In the genomic region with DNA sequence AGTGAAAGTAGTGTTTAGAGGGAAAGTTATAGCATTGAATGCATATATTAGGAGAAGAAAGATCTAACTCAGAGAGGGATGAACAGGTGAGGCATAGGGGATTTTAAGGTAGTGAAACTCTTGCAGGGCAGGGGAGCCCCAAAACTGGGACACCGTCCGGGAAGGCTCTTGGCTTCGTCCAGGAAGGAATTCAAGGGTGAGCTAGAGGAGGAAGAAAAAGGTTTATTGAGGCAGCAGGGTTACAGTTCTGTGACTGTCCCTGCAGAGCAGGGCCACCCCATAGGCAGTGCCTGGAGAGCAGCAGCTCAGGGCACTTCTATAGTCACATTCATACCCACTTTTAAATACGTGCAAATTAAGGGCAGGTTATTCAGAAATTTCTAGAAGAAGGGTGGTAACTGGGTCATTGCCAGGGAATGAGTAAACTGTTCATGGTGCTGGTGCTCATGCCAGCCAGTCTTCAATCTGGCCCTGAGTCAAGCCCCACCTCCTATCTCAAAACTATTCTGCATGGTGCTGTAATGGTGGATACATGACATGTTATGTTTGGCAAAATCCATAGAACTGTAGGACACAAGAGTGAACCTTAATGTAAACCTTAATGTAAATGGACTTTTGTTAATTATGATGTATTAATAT, we compare ENCODE assay signal across 12 cellular contexts. TPM values are rescaled to one million over a fixed set of nuclear protein-coding genes. Genes with fewer than 3 reads are reported as not detected.
DNase-seq lines count a peak whose midpoint lies in the region; ATAC-seq, FAIRE-seq and TF ChIP-seq lines count a peak whose summit lies in the region.
"Had no signal": no experiment of that assay in that cellular context is flagged by ENCODE, and none has a peak within 500 bp of the region (broad histone marks: within the 10 kb centered on the region; RNA-seq: fewer than 3 reads in every experiment).

No MANE protein-coding gene starts in this region.

- H3K9me3 ChIP-seq in SJCRH30 (replicated peaks) = no peaks in the 10 kb centered on the region

- H3K4me3 ChIP-seq in SJCRH30 = no peak overlapping the region

- H3K27me3 ChIP-seq in SJCRH30 = no peaks in the 10 kb centered on the region

- TF ChIP-seq CTCF in natural killer cell (IDR thresholded peaks at IDR 0.05) = no peak
- TF ChIP-seq CTCF in RWPE1 (conservative IDR thresholded peaks at IDR 0.05; ENCODE audit: low read depth) = no peak

- H3K27ac ChIP-seq in RWPE1 = peak overlapping the region; percentile 69
- no peak overlapping the region for H3K27ac ChIP-seq in SJCRH30

- H3K27ac Mint-ChIP-seq in natural killer cell (peak overlapping the region; percentile 13 to 38), immature natural killer cell (peak overlapping the region in 4 of 6 donors; percentile 0 to 72 (median 40))
- H3K27ac Mint-ChIP-seq in natural killer cell treated with Interleukin-12 subunit alpha and Interleukin-12 subunit beta and Interleukin-15 and Interleukin-18, amount 100 ng/mL, for 72 hours = peak overlapping the region in 1 of 2 donors; percentile 10

- DNase-seq in natural killer cell (no peak), RWPE1 (ENCODE audit: low spot score) (peak; percentile 37), immature natural killer cell (no peak), SJCRH30 (no peak), frontal cortex (ENCODE audit: low spot score in 2 of 2) (no peak), NCI-H2171 treated with DMSO at 0.1 percent for 48 hours (lab: John Stamatoyannopoulos, UW) (no peak)
- no peak for DNase-seq in natural killer cell treated with Interleukin-12 subunit alpha and Interleukin-12 subunit beta and Interleukin-15 and Interleukin-18, amount 100 ng/mL, for 72 hours (ENCODE audit: low spot score)
- DNase-seq: activated T-cell treated with anti-CD3 and anti-CD28 coated beads for 4 hours; NCI-H2081 treated with DMSO at 0.1 percent for 48 hours; stimulated activated naive CD4-positive, alpha-beta T cell had no signal

- intact Hi-C loops in natural killer cell (cut with micrococcal nuclease) = no loop called here

- CTCF ChIA-PET in RWPE1 (lab: Yijun Ruan, JAX) = no interaction called here

- FAIRE-seq in frontal cortex (lab: Jason Lieb, UNC) = no peak

- H3K4me3 Mint-ChIP-seq in natural killer cell (peak overlapping the region; percentile 22), immature natural killer cell (peak overlapping the region in 4 of 5 donors; percentile 1 to 18 (median 11))
- no peak overlapping the region for H3K4me3 Mint-ChIP-seq in natural killer cell treated with Interleukin-12 subunit alpha and Interleukin-12 subunit beta and Interleukin-15 and Interleukin-18, amount 100 ng/mL, for 72 hours

- ATAC-seq in natural killer cell = no peak
- ATAC-seq in natural killer cell treated with Interleukin-12 subunit alpha and Interleukin-12 subunit beta and Interleukin-15 and Interleukin-18, amount 100 ng/mL, for 72 hours = no peak
- no peak for ATAC-seq in HG02759 (IDR thresholded peaks at IDR 0.05; ENCODE audit: unreplicated experiment)

- H3K4me1 Mint-ChIP-seq in natural killer cell (peaks cover 48 to 50% of the 10 kb centered on the region in 2 donors), immature natural killer cell (peaks cover 40 to 66% of the 10 kb centered on the region in 2 donors)
- H3K4me1 Mint-ChIP-seq in natural killer cell treated with Interleukin-12 subunit alpha and Interleukin-12 subunit beta and Interleukin-15 and Interleukin-18, amount 100 ng/mL, for 72 hours (ENCODE audit: low read depth in 2 of 2) = peaks cover 40 to 45% of the 10 kb centered on the region in 2 donors

- no peaks in the 10 kb centered on the region for H3K36me3 ChIP-seq in SJCRH30

- H3K27me3 Mint-ChIP-seq in natural killer cell (ENCODE audit: low read depth in 2 of 2) (no peaks in the 10 kb centered on the region), immature natural killer cell (ENCODE audit: low read depth in 3 of 3) (no peaks in the 10 kb centered on the region)
- H3K27me3 Mint-ChIP-seq in natural killer cell treated with Interleukin-12 subunit alpha and Interleukin-12 subunit beta and Interleukin-15 and Interleukin-18, amount 100 ng/mL, for 72 hours = no peaks in the 10 kb centered on the region

- no peaks in the 10 kb centered on the region for H3K4me1 ChIP-seq in SJCRH30

- POLR2A ChIA-PET in RWPE1 (lab: Yijun Ruan, JAX; ENCODE audit: low non-redundant PET) = interaction anchor here (0.6 kb wide), 1 partner anchor 535 kb away, joined by 3 read pairs; no protein-coding TSS in a partner anchor

- H3K36me3 Mint-ChIP-seq in natural killer cell (no peaks in the 10 kb centered on the region), immature natural killer cell (peaks cover 7 to 16% (median 13%) of the 10 kb centered on the region in 3 donors)
- peaks cover 4% of the 10 kb centered on the region for H3K36me3 Mint-ChIP-seq in natural killer cell treated with Interleukin-12 subunit alpha and Interleukin-12 subunit beta and Interleukin-15 and Interleukin-18, amount 100 ng/mL, for 72 hours

- H3K9me3 Mint-ChIP-seq in natural killer cell = no peaks in the 10 kb centered on the region
- H3K9me3 Mint-ChIP-seq in natural killer cell treated with Interleukin-12 subunit alpha and Interleukin-12 subunit beta and Interleukin-15 and Interleukin-18, amount 100 ng/mL, for 72 hours = no peaks in the 10 kb centered on the region
- H3K9me3 Mint-ChIP-seq in immature natural killer cell = no peaks in the 10 kb centered on the region

RNA-seq across cellular contexts. Expression of a gene that starts 1.2 kb away (rescaled TPM):
- total RNA-seq in natural killer cell = 10 to 100 TPM; 12.4 to 21.1 (median 16.5) TPM
- total RNA-seq in natural killer cell treated with Interleukin-12 subunit alpha and Interleukin-12 subunit beta and Interleukin-15 and Interleukin-18, amount 100 ng/mL, for 72 hours = 1 to 10 TPM; 2.8 to 4.7 TPM
- 10 to 100 TPM; 22.3 to 46.0 (median 25.6) TPM for polyA plus RNA-seq in immature natural killer cell
- total RNA-seq in SJCRH30 (2014; rRNA removed; shearing (Covaris generic)) = not detected in 2 replicates
- 1.2 TPM for total RNA-seq in frontal cortex
- total RNA-seq: chondrocyte had no signal

RNA-seq across cellular contexts. Expression of a gene that starts 32.7 kb away (rescaled TPM):
- total RNA-seq in natural killer cell = 10 to 100 TPM in 2 of 3 donors, 1 to 10 TPM in 1; 8.5 to 24.7 (median 15.4) TPM
- 10 to 100 TPM; 20.1 to 22.5 TPM for total RNA-seq in natural killer cell treated with Interleukin-12 subunit alpha and Interleukin-12 subunit beta and Interleukin-15 and Interleukin-18, amount 100 ng/mL, for 72 hours
- 10 to 100 TPM in 1 of 3 donors, 1 to 10 TPM in 2; 2.2 to 16.7 (median 9.0) TPM for polyA plus RNA-seq in immature natural killer cell
- 0.45 and 0.76 TPM in 2 replicates for total RNA-seq in SJCRH30 (2014; rRNA removed; shearing (Covaris generic))
- total RNA-seq in frontal cortex = 2.0 TPM
